8 cellular contexts compared by ENCODE assay signal in the genomic region with DNA sequence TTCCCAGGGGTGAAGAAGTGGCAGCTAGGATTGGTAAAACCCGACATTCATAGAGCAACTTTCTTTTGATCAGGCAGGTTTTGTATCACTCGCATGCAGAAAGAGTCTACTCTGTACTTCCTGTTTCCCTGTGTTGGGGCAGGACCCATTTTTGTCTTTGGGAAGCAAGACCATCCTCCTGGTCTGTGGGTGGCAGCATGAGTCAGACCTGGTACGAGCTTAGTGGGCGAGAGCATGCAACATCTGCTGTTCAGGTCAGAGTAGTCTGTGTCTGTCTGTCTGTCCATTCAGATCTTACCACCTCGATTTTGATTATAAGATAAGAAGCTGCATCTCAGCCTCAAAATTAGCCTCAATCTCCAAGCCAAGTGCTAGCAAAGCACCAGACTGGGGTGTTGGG.
DNase-seq lines count a peak whose midpoint lies in the region; ATAC-seq lines count a peak whose summit lies in the region.

No MANE protein-coding gene starts in this region.

- DNase-seq in SW480 (ENCODE audit: low spot score) (peak; percentile 63), left lobe of liver (ENCODE audit: low spot score) (no peak), NCI-H2227 treated with DMSO at 0.1 percent for 48 hours (lab: John Stamatoyannopoulos, UW) (no peak), UCSD-AML1 (lab: John Stamatoyannopoulos, UW; ENCODE audit: unreplicated experiment) (no peak)
- peak in 2 of 3 donors; percentile 11 to 45 for DNase-seq in effector memory CD4-positive, alpha-beta T cell
- DNase-seq in stimulated activated CD4-positive, alpha-beta T cell treated with anti-CD3 and anti-CD28 coated beads, TNF-alpha, amount 100 ng/mL, for 24 hours (ENCODE audit: low read depth in 3 of 3), result peak in 2 of 3 experiments; percentile 25 to 66

- no peaks in the 10 kb centered on the region for H3K9me3 ChIP-seq in effector memory CD4-positive, alpha-beta T cell (ENCODE audit: control insufficient read depth, low read length)

- peak overlapping the region; percentile 49 for H3K27ac ChIP-seq in effector memory CD4-positive, alpha-beta T cell (ENCODE audit: insufficient read depth, low read length, poor library complexity, severe bottlenecking)

- no peaks in the 10 kb centered on the region for H3K27me3 ChIP-seq in effector memory CD4-positive, alpha-beta T cell (replicated peaks; ENCODE audit: control insufficient read depth, insufficient read depth, low read length, poor library complexity, severe bottlenecking)

- H3K4me3 ChIP-seq in effector memory CD4-positive, alpha-beta T cell (ENCODE audit: insufficient read depth, low read depth, low read length, poor library complexity, severe bottlenecking), result no peak overlapping the region

- peak; percentile 53 for ATAC-seq in HG02884 (IDR thresholded peaks at IDR 0.05; ENCODE audit: unreplicated experiment)
- no peak for ATAC-seq in HG03521 (IDR thresholded peaks at IDR 0.05; ENCODE audit: unreplicated experiment)
- no peak for ATAC-seq in left lobe of liver

- H3K36me3 ChIP-seq in effector memory CD4-positive, alpha-beta T cell (ENCODE audit: control insufficient read depth, insufficient read depth, low read length), result peaks cover 2% of the 10 kb centered on the region

- peaks cover 64% of the 10 kb centered on the region for H3K4me1 ChIP-seq in effector memory CD4-positive, alpha-beta T cell (ENCODE audit: control insufficient read depth, insufficient read depth, low read length, poor library complexity, severe bottlenecking)

Comparison
In these comparisons a context has a peak if more than half of its experiments do, and no peak if none do; other contexts are left out.
1. DNase-seq: peak in SW480 (single experiment), effector memory CD4-positive, alpha-beta T cell (2 of 3) and stimulated activated CD4-positive, alpha-beta T cell treated with anti-CD3 and anti-CD28 coated beads, TNF-alpha, amount 100 ng/mL, for 24 hours (2 of 3); none in left lobe of liver (single experiment), NCI-H2227 treated with DMSO at 0.1 percent for 48 hours (single experiment) and UCSD-AML1 (single experiment).